Comparison of ENCODE assay signal across 8 cellular contexts in genomic region chr6:90080876-90081464, GRCh38.
A peak's percentile ranks its signal among the peaks of the same experiment; 100 is the strongest.
DNase-seq lines count a peak whose midpoint lies in the region; ATAC-seq and TF ChIP-seq lines count a peak whose summit lies in the region.

No MANE protein-coding gene starts in this region.

- H3K36me3 Mint-ChIP-seq in activated CD4-positive, alpha-beta T cell treated with anti-CD3 and anti-CD28 coated beads, Interleukin-2, amount 10 ng/mL, durations not matched to agents 7 days and 5 days (ENCODE audit: low read depth): peaks cover 53% of the 10 kb centered on the region
- H3K36me3 Mint-ChIP-seq in natural killer cell treated with Interleukin-12 subunit alpha and Interleukin-12 subunit beta and Interleukin-15 and Interleukin-18, amount 100 ng/mL, for 72 hours: no peaks in the 10 kb centered on the region

- H3K27ac Mint-ChIP-seq in activated CD4-positive, alpha-beta T cell treated with anti-CD3 and anti-CD28 coated beads, Interleukin-2, amount 10 ng/mL, durations not matched to agents 7 days and 5 days: peak overlapping the region; percentile 96
- H3K27ac Mint-ChIP-seq in natural killer cell treated with Interleukin-12 subunit alpha and Interleukin-12 subunit beta and Interleukin-15 and Interleukin-18, amount 100 ng/mL, for 72 hours: peak overlapping the region; percentile 76 to 94

- no peaks in the 10 kb centered on the region for H3K27me3 Mint-ChIP-seq in activated CD4-positive, alpha-beta T cell treated with anti-CD3 and anti-CD28 coated beads, Interleukin-2, amount 10 ng/mL, durations not matched to agents 7 days and 5 days
- H3K27me3 Mint-ChIP-seq in natural killer cell treated with Interleukin-12 subunit alpha and Interleukin-12 subunit beta and Interleukin-15 and Interleukin-18, amount 100 ng/mL, for 72 hours: peaks cover 9 to 15% of the 10 kb centered on the region in 2 donors

- CTCF ChIA-PET in activated CD4-positive, alpha-beta T cell treated with anti-CD3 and anti-CD28 coated beads, Interleukin-2, amount 10 ng/mL, durations not matched to agents 7 days and 5 days (lab: Charles Lee): interaction anchor here (1.0 to 1.2 kb wide), 3 partner anchors 13 to 398 kb away, joined by 3 read pairs; no protein-coding TSS in a partner anchor

- peaks cover 84% of the 10 kb centered on the region for H3K4me1 Mint-ChIP-seq in activated CD4-positive, alpha-beta T cell treated with anti-CD3 and anti-CD28 coated beads, Interleukin-2, amount 10 ng/mL, durations not matched to agents 7 days and 5 days
- H3K4me1 Mint-ChIP-seq in natural killer cell treated with Interleukin-12 subunit alpha and Interleukin-12 subunit beta and Interleukin-15 and Interleukin-18, amount 100 ng/mL, for 72 hours (ENCODE audit: low read depth in 2 of 2): peaks cover 53 to 56% of the 10 kb centered on the region in 2 donors

- ATAC-seq in GM18870 (IDR thresholded peaks at IDR 0.05; ENCODE audit: unreplicated experiment) (peak; percentile 95), HG03066 (IDR thresholded peaks at IDR 0.05; ENCODE audit: low read depth, unreplicated experiment) (peak; percentile 76)
- peak; percentile 92 to 93 for ATAC-seq in natural killer cell treated with Interleukin-12 subunit alpha and Interleukin-12 subunit beta and Interleukin-15 and Interleukin-18, amount 100 ng/mL, for 72 hours

- peak overlapping the region; percentile 86 for H3K4me3 Mint-ChIP-seq in activated CD4-positive, alpha-beta T cell treated with anti-CD3 and anti-CD28 coated beads, Interleukin-2, amount 10 ng/mL, durations not matched to agents 7 days and 5 days
- H3K4me3 Mint-ChIP-seq in natural killer cell treated with Interleukin-12 subunit alpha and Interleukin-12 subunit beta and Interleukin-15 and Interleukin-18, amount 100 ng/mL, for 72 hours: peak overlapping the region; percentile 88

- no peak for TF ChIP-seq POLR2A in erythroblast (IDR thresholded peaks at IDR 0.05; ENCODE audit: low read length)

- H3K9me3 Mint-ChIP-seq in activated CD4-positive, alpha-beta T cell treated with anti-CD3 and anti-CD28 coated beads, Interleukin-2, amount 10 ng/mL, durations not matched to agents 7 days and 5 days: no peaks in the 10 kb centered on the region
- H3K9me3 Mint-ChIP-seq in natural killer cell treated with Interleukin-12 subunit alpha and Interleukin-12 subunit beta and Interleukin-15 and Interleukin-18, amount 100 ng/mL, for 72 hours: no peaks in the 10 kb centered on the region

- peak; percentile 87 for DNase-seq in activated CD4-positive, alpha-beta T cell treated with anti-CD3 and anti-CD28 coated beads, Interleukin-2, amount 10 ng/mL, durations not matched to agents 7 days and 5 days
- peak; percentile 88 for DNase-seq in natural killer cell treated with Interleukin-12 subunit alpha and Interleukin-12 subunit beta and Interleukin-15 and Interleukin-18, amount 100 ng/mL, for 72 hours (ENCODE audit: low spot score)
- DNase-seq in UCSD-AML1 (lab: John Stamatoyannopoulos, UW; ENCODE audit: unreplicated experiment): no peak
- DNase-seq in inferior parietal cortex (ENCODE audit: extremely low spot score): no peak
- no peak for DNase-seq in erythroblast (lab: John Stamatoyannopoulos, UW)
- DNase-seq in OCI-M2 (lab: John Stamatoyannopoulos, UW; ENCODE audit: unreplicated experiment): no peak

- POLR2A ChIA-PET in activated CD4-positive, alpha-beta T cell treated with anti-CD3 and anti-CD28 coated beads, Interleukin-2, amount 10 ng/mL, durations not matched to agents 7 days and 5 days (lab: Charles Lee): no interaction called here

Comparison
In these comparisons a context has a peak if more than half of its experiments do, and no peak if none do; other contexts are left out.
1. DNase-seq: peak in activated CD4-positive, alpha-beta T cell treated with anti-CD3 and anti-CD28 coated beads, Interleukin-2, amount 10 ng/mL, durations not matched to agents 7 days and 5 days (single experiment) and natural killer cell treated with Interleukin-12 subunit alpha and Interleukin-12 subunit beta and Interleukin-15 and Interleukin-18, amount 100 ng/mL, for 72 hours (single experiment); none in UCSD-AML1 (single experiment), inferior parietal cortex (single experiment), erythroblast (0 of 2) and OCI-M2 (single experiment).
2. Peak in every context shown above with its lines, with median percentiles within 50 percentile points of each other: ATAC-seq.